In the genomic region with DNA sequence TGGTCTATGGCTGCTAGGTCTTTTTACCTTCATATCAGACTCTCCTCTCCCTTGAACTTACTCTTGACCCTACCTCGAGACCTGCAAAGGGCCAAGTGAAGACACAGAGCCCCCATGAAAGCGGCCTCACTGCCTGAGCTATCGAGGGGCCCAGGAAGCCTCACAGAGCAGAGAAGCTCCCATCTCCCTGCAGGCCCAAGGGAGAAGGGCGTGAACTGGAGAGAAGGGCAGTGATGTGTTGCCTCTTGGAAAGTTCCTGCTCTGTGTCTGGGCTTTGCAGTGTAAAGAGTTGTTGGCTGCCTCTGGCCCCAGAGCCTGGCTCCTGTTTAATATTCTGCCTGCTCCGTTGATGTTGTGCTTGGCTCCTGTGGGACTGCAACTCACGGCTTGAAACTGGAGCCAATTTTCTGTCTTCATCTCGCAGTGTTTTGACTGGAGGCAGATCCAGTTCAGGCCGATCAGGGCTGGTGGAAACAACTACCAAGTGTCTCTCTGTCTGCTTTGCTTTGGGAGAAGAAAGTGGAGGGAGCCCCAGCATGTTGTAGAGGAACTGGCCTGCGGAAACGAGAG, we compare ENCODE assay signal across 12 cellular contexts. TPM values are rescaled to one million over a fixed set of nuclear protein-coding genes. Genes with fewer than 3 reads are reported as not detected.
DNase-seq lines count a peak whose midpoint lies in the region; ATAC-seq, FAIRE-seq and TF ChIP-seq lines count a peak whose summit lies in the region.
"Had no signal": no experiment of that assay in that cellular context is flagged by ENCODE, and none has a peak within 500 bp of the region (broad histone marks: within the 10 kb centered on the region; RNA-seq: fewer than 3 reads in every experiment).

No MANE protein-coding gene starts in this region.

- H3K9me3 ChIP-seq in endothelial cell of umbilical vein (replicated peaks; ENCODE audit: control insufficient read depth, insufficient read depth, low read length): no peaks in the 10 kb centered on the region
- no peaks in the 10 kb centered on the region for H3K9me3 ChIP-seq in mesenchymal stem cell (ENCODE audit: control insufficient read depth, low read length)
- H3K9me3 ChIP-seq in suprapubic skin: no peaks in the 10 kb centered on the region
- H3K9me3 ChIP-seq in T-helper 17 cell (ENCODE audit: control insufficient read depth, low read length, poor library complexity, severe bottlenecking): peaks cover 2% of the 10 kb centered on the region

- H4K20me1 ChIP-seq in endothelial cell of umbilical vein (replicated peaks; ENCODE audit: control insufficient read depth, extremely low read depth, insufficient read depth, low read length): no peaks in the 10 kb centered on the region

- H3K9ac ChIP-seq in endothelial cell of umbilical vein (replicated peaks; ENCODE audit: extremely low read depth, insufficient read depth, low read length) (no peak overlapping the region), mesenchymal stem cell (ENCODE audit: low read length) (peak overlapping the region; percentile 72)

- no peak overlapping the region for H3K4me3 Mint-ChIP-seq in T-helper 17 cell
- H3K4me3 Mint-ChIP-seq: stimulated activated memory B cell treated with anti-CD40 and anti-IgM and Interleukin-4, amounts not matched to agents 10 μg/mL and 1 μg/mL and 100 μg/mL, for 72 hours had no signal

- no peak overlapping the region for H3K23ac ChIP-seq in mesenchymal stem cell (ENCODE audit: low read length in 2 of 2)

- H3K27me3 ChIP-seq in endothelial cell of umbilical vein (ENCODE audit: control insufficient read depth in 2 of 2, insufficient read depth in 2 of 2, low read length in 2 of 2) (no peaks in the 10 kb centered on the region), mesenchymal stem cell (ENCODE audit: control insufficient read depth in 1 of 2, insufficient read depth in 1 of 2, low read length in 2 of 2) (peaks cover 0 to 12% of the 10 kb centered on the region in 2 experiments), suprapubic skin (peaks cover 7% of the 10 kb centered on the region)

- DNase-seq in NCI-H2107 treated with DMSO at 0.1 percent for 48 hours (lab: John Stamatoyannopoulos, UW; ENCODE audit: unreplicated experiment): peak; percentile 35
- peak; percentile 87 for DNase-seq in endothelial cell of umbilical vein (ENCODE audit: low read depth, low spot score)
- peak; percentile 88 for DNase-seq in mesenchymal stem cell
- peak in 1 of 2 donors; percentile 67 for DNase-seq in suprapubic skin (ENCODE audit: low spot score in 2 of 2)
- DNase-seq in activated CD8-positive, alpha-beta memory T cell treated with anti-CD3 and anti-CD28 coated beads, Interleukin-2, amount 50 U/mL, for 48 hours: no peak
- no peak for DNase-seq in SK-N-DZ (ENCODE audit: low spot score)
- no peak for DNase-seq in stimulated activated CD4-positive, alpha-beta T cell treated with anti-CD3 and anti-CD28 coated beads, Interleukin-4, amount 100 ng/mL, for 24 hours
- no peak for DNase-seq in T-helper 17 cell
- DNase-seq: activated effector memory CD4-positive, alpha-beta T cell treated with Interleukin-2 at 50 U/mL for 16 hours; H7 had no signal

- H3K4me1 ChIP-seq in endothelial cell of umbilical vein (ENCODE audit: control insufficient read depth, extremely low read depth, insufficient read depth, low read length) (peaks cover 57% of the 10 kb centered on the region), mesenchymal stem cell (ENCODE audit: control insufficient read depth, insufficient read depth, low read depth, low read length) (peaks cover 27% of the 10 kb centered on the region), suprapubic skin (peaks cover 75% of the 10 kb centered on the region)

- peak overlapping the region; percentile 81 for H4K8ac ChIP-seq in mesenchymal stem cell (ENCODE audit: low read length)

- H3K36me3 ChIP-seq in endothelial cell of umbilical vein (ENCODE audit: control insufficient read depth in 2 of 2, extremely low read depth in 1 of 2, insufficient read depth in 2 of 2, low read length in 2 of 2): no peaks in the 10 kb centered on the region
- H3K36me3 ChIP-seq in mesenchymal stem cell (ENCODE audit: control insufficient read depth in 1 of 2, insufficient read depth in 2 of 2, low read depth in 1 of 2, low read length in 2 of 2): peaks cover 4 to 7% of the 10 kb centered on the region in 2 experiments
- peaks cover 4% of the 10 kb centered on the region for H3K36me3 ChIP-seq in suprapubic skin

- no peak for ATAC-seq in T-helper 17 cell
- ATAC-seq: stimulated activated memory B cell treated with anti-CD40 and anti-IgM and Interleukin-4, amounts not matched to agents 10 μg/mL and 1 μg/mL and 100 μg/mL, for 72 hours had no signal

- peak overlapping the region; percentile 77 for H2AK5ac ChIP-seq in mesenchymal stem cell (ENCODE audit: low read length, severe bottlenecking)

- POLR2A ChIA-PET in endothelial cell of umbilical vein (lab: Charles Lee): interaction anchor here (0.6 kb wide), 1 partner anchor 26 kb away, joined by 3 read pairs; no protein-coding TSS in a partner anchor

- WGBS in mesenchymal stem cell: 22% methylated on average over 10 of the region's 10 CpGs
- WGBS in suprapubic skin: 31% methylated on average over 10 of the region's 10 CpGs

- peak overlapping the region; percentile 57 to 85 for H3K4ac ChIP-seq in mesenchymal stem cell (ENCODE audit: low read depth in 1 of 2, low read length in 2 of 2)

- H3K27ac Mint-ChIP-seq in T-helper 17 cell: no peak overlapping the region
- H3K27ac Mint-ChIP-seq: stimulated activated memory B cell treated with anti-CD40 and anti-IgM and Interleukin-4, amounts not matched to agents 10 μg/mL and 1 μg/mL and 100 μg/mL, for 72 hours had no signal

- no peak for TF ChIP-seq EP300 in suprapubic skin (IDR thresholded peaks at IDR 0.05)

- CTCF ChIA-PET in endothelial cell of umbilical vein (lab: Charles Lee): interaction anchor here (1.1 kb wide), 1 partner anchor 124 kb away, joined by 3 read pairs; no protein-coding TSS in a partner anchor

- peaks cover 2% of the 10 kb centered on the region for H3K36me3 Mint-ChIP-seq in T-helper 17 cell (ENCODE audit: low read depth)
- H3K36me3 Mint-ChIP-seq: stimulated activated memory B cell treated with anti-CD40 and anti-IgM and Interleukin-4, amounts not matched to agents 10 μg/mL and 1 μg/mL and 100 μg/mL, for 72 hours had no signal

- H3K79me2 ChIP-seq in endothelial cell of umbilical vein (ENCODE audit: control insufficient read depth, insufficient read depth, low read length): no peaks in the 10 kb centered on the region

- H4K91ac ChIP-seq in mesenchymal stem cell (ENCODE audit: low read length): peak overlapping the region; percentile 80

- intact Hi-C loops in endothelial cell of umbilical vein (cut with micrococcal nuclease): loop anchor here (1.0 to 10.0 kb wide), 4 partner anchors 90 to 1338 kb away; a partner anchor contains a TSS

- FAIRE-seq in endothelial cell of umbilical vein (lab: Jason Lieb, UNC): peak; percentile 77

- dilution Hi-C loops in endothelial cell of umbilical vein (cut with MboI; ENCODE audit: extremely low pct_ligation_motif_present, low sequenced_read_pairs): no loop called here

- peak overlapping the region; percentile 77 for H2AFZ ChIP-seq in endothelial cell of umbilical vein (ENCODE audit: low read depth, low read length)
- H2AFZ ChIP-seq in mesenchymal stem cell (ENCODE audit: low read depth, low read length): no peak overlapping the region

- H2BK15ac ChIP-seq in mesenchymal stem cell (ENCODE audit: low read depth, poor library complexity, severe bottlenecking): peak overlapping the region; percentile 99

- no peaks in the 10 kb centered on the region for H3K9me1 ChIP-seq in endothelial cell of umbilical vein (replicated peaks; ENCODE audit: control insufficient read depth, extremely low read depth, insufficient read depth, low read length)

- TF ChIP-seq CTCF in endothelial cell of umbilical vein (IDR thresholded peaks at IDR 0.05; ENCODE audit: extremely low read depth in 1 of 2, insufficient read depth in 1 of 2, low read depth in 1 of 2, low read length in 2 of 2) (no peak), suprapubic skin (IDR thresholded peaks at IDR 0.05) (no peak)

- no TSS peak for BruUV-seq in endothelial cell of umbilical vein (replicated peaks; lab: Mats Ljungman, UMichigan)

- H2BK5ac ChIP-seq in mesenchymal stem cell (ENCODE audit: low read depth, low read length, poor library complexity, severe bottlenecking): peak overlapping the region; percentile 19

- H3K27me3 Mint-ChIP-seq in T-helper 17 cell: peaks cover 67% of the 10 kb centered on the region

- H3K27ac ChIP-seq in endothelial cell of umbilical vein (ENCODE audit: insufficient read depth, low read depth, low read length) (peak overlapping the region; percentile 28), mesenchymal stem cell (ENCODE audit: low read length, poor library complexity, severe bottlenecking) (peak overlapping the region; percentile 90), suprapubic skin (peak overlapping the region; percentile 69)
- H3K27ac ChIP-seq: SK-N-MC had no signal

- H3K4me2 ChIP-seq in endothelial cell of umbilical vein (ENCODE audit: insufficient read depth, low read length): peak overlapping the region; percentile 38
- H3K4me2 ChIP-seq in mesenchymal stem cell (ENCODE audit: low read length, poor library complexity, severe bottlenecking): peak overlapping the region; percentile 33

- peak overlapping the region; percentile 87 to 92 for H3K18ac ChIP-seq in mesenchymal stem cell (ENCODE audit: low read depth in 1 of 2, low read length in 2 of 2)

- no peak for TF ChIP-seq POLR2A in endothelial cell of umbilical vein (IDR thresholded peaks at IDR 0.05; ENCODE audit: low read depth, low read length)
- TF ChIP-seq POLR2A in suprapubic skin (IDR thresholded peaks at IDR 0.05): no peak

- H3K79me1 ChIP-seq in mesenchymal stem cell (replicated peaks; ENCODE audit: low read length, poor library complexity, severe bottlenecking): peaks cover 8% of the 10 kb centered on the region

- H3K4me3 ChIP-seq in endothelial cell of umbilical vein (replicated peaks in 1 of 3; ENCODE audit: insufficient read depth in 1 of 3, low read depth in 1 of 3, low read length in 3 of 3): no peak overlapping the region
- peak overlapping the region in 1 of 2 experiments; percentile 54 for H3K4me3 ChIP-seq in mesenchymal stem cell (ENCODE audit: insufficient read depth in 1 of 2, low read depth in 1 of 2, low read length in 2 of 2)
- H3K4me3 ChIP-seq in suprapubic skin: peak overlapping the region; percentile 1
- H3K4me3 ChIP-seq: SK-N-MC had no signal

- H3K4me1 Mint-ChIP-seq in T-helper 17 cell: peaks cover 7% of the 10 kb centered on the region

- peak overlapping the region in 1 of 2 experiments; percentile 51 for H3K14ac ChIP-seq in mesenchymal stem cell (ENCODE audit: low read length in 2 of 2)

- H2BK120ac ChIP-seq in mesenchymal stem cell (ENCODE audit: low read depth, low read length): peak overlapping the region; percentile 91

- H2BK12ac ChIP-seq in mesenchymal stem cell (ENCODE audit: low read length in 2 of 2): peak overlapping the region; percentile 76 to 81

RNA-seq across cellular contexts. Expression of a gene that starts 4.3 kb away (rescaled TPM):
- total RNA-seq in endothelial cell of umbilical vein (11.3 and 11.9 TPM in 2 replicates), suprapubic skin (10 to 100 TPM in 3 of 4 donors, 1 to 10 TPM in 1; 8.5 to 24.1 (median 16.8) TPM), T-helper 17 cell (not detected)
- polyA plus RNA-seq in endothelial cell of umbilical vein: 3.5 and 4.0 TPM in 2 replicates
- polyA plus RNA-seq in endothelial cell of umbilical vein (2011; cell fraction: cytosol; rRNA removed): 6.1 and 6.5 TPM in 2 replicates
- polyA plus RNA-seq in endothelial cell of umbilical vein (2011; cell fraction: nucleus; rRNA removed): 9.8 and 12.5 TPM in 2 replicates
- 1.7 and 2.3 TPM in 2 replicates for polyA plus RNA-seq in endothelial cell of umbilical vein (2012)
- 4.6 and 8.0 TPM in 2 replicates for polyA minus RNA-seq in endothelial cell of umbilical vein
- not detected for polyA minus RNA-seq in endothelial cell of umbilical vein (2011; cell fraction: cytosol; rRNA and poly(A)+ RNA removed)
- polyA minus RNA-seq in endothelial cell of umbilical vein (2011; cell fraction: nucleus; rRNA and poly(A)+ RNA removed): 5.9 and 8.8 TPM in 2 replicates
- 6.3 TPM for polyA plus RNA-seq in mesenchymal stem cell (2013, experiment 1 of 2)
- polyA plus RNA-seq in mesenchymal stem cell (2013, experiment 2 of 2): 5.7 TPM
- polyA plus RNA-seq in SK-N-DZ (2014; cell fraction: cytosol; rRNA removed): 8.2 and 9.4 TPM in 2 replicates
- 5.8 and 8.9 TPM in 2 replicates for polyA plus RNA-seq in SK-N-DZ (2014; cell fraction: nucleus; rRNA removed)

Comparison
In these comparisons a context has a peak if more than half of its experiments do, and no peak if none do; other contexts are left out.
1. DNase-seq: peak in NCI-H2107 treated with DMSO at 0.1 percent for 48 hours (single experiment), endothelial cell of umbilical vein (single experiment) and mesenchymal stem cell (single experiment); none in activated CD8-positive, alpha-beta memory T cell treated with anti-CD3 and anti-CD28 coated beads, Interleukin-2, amount 50 U/mL, for 48 hours (single experiment), SK-N-DZ (single experiment), stimulated activated CD4-positive, alpha-beta T cell treated with anti-CD3 and anti-CD28 coated beads, Interleukin-4, amount 100 ng/mL, for 24 hours (single experiment) and T-helper 17 cell (0 of 3).
2. H3K27ac ChIP-seq: peak in every context shown above with its lines; median percentile 90 in mesenchymal stem cell; 69 in suprapubic skin; 28 in endothelial cell of umbilical vein.
3. RNA of a gene that starts 4.3 kb away (total RNA-seq): 8.5 to 24.1 TPM in suprapubic skin and 11.3 to 11.9 TPM in endothelial cell of umbilical vein; not detected in T-helper 17 cell; every median in the first group is over 4 times any median in the second.